31 cellular contexts compared by ENCODE assay signal in genomic region chr2:146981921-146982320, GRCh38.
DNase-seq lines count a peak whose midpoint lies in the region; ATAC-seq and TF ChIP-seq lines count a peak whose summit lies in the region.
"Had no signal": no experiment of that assay in that cellular context is flagged by ENCODE, and none has a peak within 500 bp of the region (broad histone marks: within the 10 kb centered on the region; RNA-seq: fewer than 3 reads in every experiment).

No MANE protein-coding gene starts in this region.

- H3K9me3 ChIP-seq in GM23248 (ENCODE audit: low read depth) (no peaks in the 10 kb centered on the region), smooth muscle cell (replicated peaks; ENCODE audit: low read depth) (no peaks in the 10 kb centered on the region), BE2C (no peaks in the 10 kb centered on the region)
- H3K9me3 ChIP-seq: left ventricle myocardium inferior, neutrophil, thyroid gland had no signal

- no peaks in the 10 kb centered on the region for H3K27me3 ChIP-seq in GM23248 (replicated peaks; ENCODE audit: insufficient read depth)
- H3K27me3 ChIP-seq in smooth muscle cell (ENCODE audit: low read depth), result no peaks in the 10 kb centered on the region
- no peaks in the 10 kb centered on the region for H3K27me3 ChIP-seq in BE2C
- H3K27me3 ChIP-seq: BLaER1 treated with 17β-estradiol and CSF1 and Interleukin-3, amounts not matched to agents 10 nM and 100 nM; neutrophil; thyroid gland had no signal

- H3K4me1 Mint-ChIP-seq in activated CD8-positive, alpha-beta T cell treated with anti-CD3 and anti-CD28 coated beads, Interleukin-2, amount 10 ng/mL, durations not matched to agents 7 days and 5 days (ENCODE audit: low read depth), result no peaks in the 10 kb centered on the region

- in situ Hi-C loops in GM23248 (cut with MboI), result no loop called here

- H3K36me3 ChIP-seq in GM23248 (ENCODE audit: low read depth) (no peaks in the 10 kb centered on the region), smooth muscle cell (ENCODE audit: low read depth) (no peaks in the 10 kb centered on the region), BE2C (no peaks in the 10 kb centered on the region)
- H3K36me3 ChIP-seq: BLaER1 treated with 17β-estradiol and CSF1 and Interleukin-3, amounts not matched to agents 10 nM and 100 nM; left ventricle myocardium inferior; neutrophil; thyroid gland had no signal

- no peaks in the 10 kb centered on the region for H3K36me3 Mint-ChIP-seq in activated CD8-positive, alpha-beta T cell treated with anti-CD3 and anti-CD28 coated beads, Interleukin-2, amount 10 ng/mL, durations not matched to agents 7 days and 5 days (ENCODE audit: low read depth)
- H3K36me3 Mint-ChIP-seq: naive B cell had no signal

- CTCF ChIA-PET in activated CD8-positive, alpha-beta T cell treated with anti-CD3 and anti-CD28 coated beads, Interleukin-2, amount 10 ng/mL, durations not matched to agents 7 days and 5 days (lab: Charles Lee), result no interaction called here

- DNase-seq in GM23248 (peak; percentile 63), amniotic epithelial cell (ENCODE audit: low read depth) (peak; percentile 94), fibroblast of gingiva (ENCODE audit: low read depth) (peak; percentile 6), smooth muscle cell (lab: John Stamatoyannopoulos, UW; ENCODE audit: unreplicated experiment) (no peak), BE2C (no peak), foreskin melanocyte (no peak), NCI-H128 (lab: John Stamatoyannopoulos, UW; ENCODE audit: unreplicated experiment) (no peak)
- no peak for DNase-seq in activated CD8-positive, alpha-beta T cell treated with anti-CD3 and anti-CD28 coated beads, Interleukin-2, amount 10 ng/mL, durations not matched to agents 7 days and 5 days
- DNase-seq: activated CD4-positive, alpha-beta T cell treated with anti-CD3 and anti-CD28 coated beads, Interleukin-2, amount 50 U/mL, for 1 hour; activated naive CD4-positive, alpha-beta T cell; activated T-cell treated with anti-CD3 and anti-CD28 coated beads, Interleukin-2, amount 50 U/mL, for 72 hours; amniotic stem cell; caudate nucleus; dermis blood vessel endothelial cell; DND-41; HFFc6; left ventricle myocardium inferior; naive B cell; NCI-H1092; NCI-H187; NCI-H524 treated with DMSO at 0.1 percent for 48 hours; NK-92 treated with Interleukin-12 subunit alpha and Interleukin-12 subunit beta, amount 100 ng/mL, for 24 hours; PC-9; SHP77 treated with DMSO at 0.1 percent for 48 hours; stimulated activated naive CD4-positive, alpha-beta T cell treated with Interleukin-2 at 50 U/mL for 16 hours; SW 1271 had no signal

- H3K4me3 ChIP-seq in GM23248, result no peak overlapping the region
- no peak overlapping the region for H3K4me3 ChIP-seq in smooth muscle cell
- H3K4me3 ChIP-seq in BE2C (ENCODE audit: low read depth, low read length), result no peak overlapping the region
- H3K4me3 ChIP-seq: BLaER1 treated with 17β-estradiol and CSF1 and Interleukin-3, amounts not matched to agents 10 nM and 100 nM; left ventricle myocardium inferior; PC-9; thyroid gland had no signal

- POLR2A ChIA-PET in activated CD8-positive, alpha-beta T cell treated with anti-CD3 and anti-CD28 coated beads, Interleukin-2, amount 10 ng/mL, durations not matched to agents 7 days and 5 days (lab: Charles Lee), result no interaction called here

- H3K27ac ChIP-seq in GM23248, result peak overlapping the region; percentile 75
- peak overlapping the region; percentile 82 for H3K27ac ChIP-seq in smooth muscle cell (ENCODE audit: low read depth)
- H3K27ac ChIP-seq: BLaER1 treated with 17β-estradiol and CSF1 and Interleukin-3, amounts not matched to agents 10 nM and 100 nM; left ventricle myocardium inferior; neutrophil; PC-9; thyroid gland had no signal

- H3K4me1 ChIP-seq in GM23248 (ENCODE audit: insufficient read depth), result peaks cover 63% of the 10 kb centered on the region
- H3K4me1 ChIP-seq in smooth muscle cell (ENCODE audit: low read depth), result peaks cover 13% of the 10 kb centered on the region
- no peaks in the 10 kb centered on the region for H3K4me1 ChIP-seq in BE2C
- H3K4me1 ChIP-seq: left ventricle myocardium inferior, thyroid gland had no signal

- H3K9ac ChIP-seq in GM23248, result no peak overlapping the region
- no peak overlapping the region for H3K9ac ChIP-seq in smooth muscle cell (ENCODE audit: low read depth)
- H3K9ac ChIP-seq: BLaER1 treated with 17β-estradiol and CSF1 and Interleukin-3, amounts not matched to agents 10 nM and 100 nM had no signal

- H3K4me3 Mint-ChIP-seq in activated CD8-positive, alpha-beta T cell treated with anti-CD3 and anti-CD28 coated beads, Interleukin-2, amount 10 ng/mL, durations not matched to agents 7 days and 5 days, result no peak overlapping the region
- H3K4me3 Mint-ChIP-seq: activated T-cell treated with anti-CD3 and anti-CD28 coated beads, Interleukin-2, amount 50 U/mL, for 72 hours; HFFc6; naive B cell; WTC11 had no signal

- no peaks in the 10 kb centered on the region for H3K9me2 ChIP-seq in GM23248 (ENCODE audit: insufficient read depth)

- H3K9me3 Mint-ChIP-seq in activated CD8-positive, alpha-beta T cell treated with anti-CD3 and anti-CD28 coated beads, Interleukin-2, amount 10 ng/mL, durations not matched to agents 7 days and 5 days (ENCODE audit: insufficient read depth), result no peaks in the 10 kb centered on the region

- no peaks in the 10 kb centered on the region for H3K27me3 Mint-ChIP-seq in activated CD8-positive, alpha-beta T cell treated with anti-CD3 and anti-CD28 coated beads, Interleukin-2, amount 10 ng/mL, durations not matched to agents 7 days and 5 days (ENCODE audit: low read depth)
- H3K27me3 Mint-ChIP-seq: naive B cell, progenitor cell of endocrine pancreas had no signal

- no peak overlapping the region for H3K27ac Mint-ChIP-seq in activated CD8-positive, alpha-beta T cell treated with anti-CD3 and anti-CD28 coated beads, Interleukin-2, amount 10 ng/mL, durations not matched to agents 7 days and 5 days
- H3K27ac Mint-ChIP-seq: activated T-cell treated with anti-CD3 and anti-CD28 coated beads, Interleukin-2, amount 50 U/mL, for 72 hours; HFFc6; naive B cell; progenitor cell of endocrine pancreas; WTC11 had no signal

- H3F3A ChIP-seq in GM23248 (ENCODE audit: insufficient read depth) (peaks cover 67% of the 10 kb centered on the region), smooth muscle cell (ENCODE audit: low read depth) (peaks cover 12% of the 10 kb centered on the region)

- no peak overlapping the region for H2AFZ ChIP-seq in GM23248
- no peak overlapping the region for H2AFZ ChIP-seq in smooth muscle cell (ENCODE audit: low read depth)
- H2AFZ ChIP-seq: PC-9 had no signal

- H4K20me1 ChIP-seq in GM23248 (ENCODE audit: insufficient read depth) (no peaks in the 10 kb centered on the region), smooth muscle cell (ENCODE audit: low read depth) (no peaks in the 10 kb centered on the region)
- H4K20me1 ChIP-seq: BLaER1 treated with 17β-estradiol and CSF1 and Interleukin-3, amounts not matched to agents 10 nM and 100 nM had no signal

- TF ChIP-seq CTCF in smooth muscle cell (IDR thresholded peaks at IDR 0.05; ENCODE audit: borderline replicate concordance, insufficient read depth, poor library complexity, severe bottlenecking) (no peak), BE2C (IDR thresholded peaks at IDR 0.05; ENCODE audit: low read depth, low read length) (no peak)

- ATAC-seq in activated CD8-positive, alpha-beta T cell treated with anti-CD3 and anti-CD28 coated beads, Interleukin-2, amount 10 ng/mL, durations not matched to agents 7 days and 5 days, result no peak
- ATAC-seq: activated T-cell treated with anti-CD3 and anti-CD28 coated beads, Interleukin-2, amount 50 U/mL, for 72 hours; WTC11 had no signal

- H3K4me2 ChIP-seq in GM23248 (ENCODE audit: unreplicated experiment) (peak overlapping the region; percentile 52), smooth muscle cell (peak overlapping the region; percentile 5)
- H3K4me2 ChIP-seq: PC-9 had no signal

- H3K79me2 ChIP-seq in GM23248 (ENCODE audit: insufficient read depth) (no peaks in the 10 kb centered on the region), smooth muscle cell (ENCODE audit: low read depth) (no peaks in the 10 kb centered on the region)

Comparison
In these comparisons a context has a peak if more than half of its experiments do, and no peak if none do; other contexts are left out.
1. DNase-seq: peak in GM23248 (single experiment), amniotic epithelial cell (single experiment) and fibroblast of gingiva (single experiment); none in smooth muscle cell (single experiment), BE2C (single experiment), activated CD8-positive, alpha-beta T cell treated with anti-CD3 and anti-CD28 coated beads, Interleukin-2, amount 10 ng/mL, durations not matched to agents 7 days and 5 days (single experiment), foreskin melanocyte (single experiment) and NCI-H128 (single experiment).